9 cellular contexts compared by ENCODE assay signal in genomic region chrX:149504226-149504914, GRCh38. TPM values are rescaled to one million over a fixed set of nuclear protein-coding genes. Genes with fewer than 3 reads are reported as not detected.
DNase-seq lines count a peak whose midpoint lies in the region; ATAC-seq and TF ChIP-seq lines count a peak whose summit lies in the region.
"Had no signal": no experiment of that assay in that cellular context is flagged by ENCODE, and none has a peak within 500 bp of the region (broad histone marks: within the 10 kb centered on the region; RNA-seq: fewer than 3 reads in every experiment).

No MANE protein-coding gene starts in this region.

- peak; percentile 66 for DNase-seq in CD1c-positive myeloid dendritic cell (ENCODE audit: extremely low spot score)
- no peak for DNase-seq in SK-N-MC (ENCODE audit: low read depth, low spot score)
- DNase-seq in adrenal gland, result peak in 1 of 7 donors; percentile 72
- DNase-seq in stimulated activated CD4-positive, alpha-beta T cell treated with anti-CD3 and anti-CD28 coated beads, Interleukin-2, amount 100 ng/mL, for 24 hours, result peak; percentile 58 to 61
- DNase-seq in hepatic stellate cell (ENCODE audit: low spot score), result no peak

- H3K4me3 ChIP-seq in SK-N-MC, result peak overlapping the region; percentile 77
- H3K4me3 ChIP-seq in adrenal gland, result peak overlapping the region in 3 of 4 donors; percentile 11 to 62 (median 25)
- peak overlapping the region; percentile 55 for H3K4me3 ChIP-seq in iPS-18a (ENCODE audit: low read length)

- TF ChIP-seq POLR2A in adrenal gland (IDR thresholded peaks at IDR 0.05), result no peak

- 32 to 49% (median 36%) methylated on average over 7 to 10 of the region's 10 CpGs for WGBS in adrenal gland, 4 donors

- intact Hi-C loops in adrenal gland (cut with DNase I), result no loop called here

- H3K36me3 ChIP-seq in SK-N-MC (ENCODE audit: insufficient read depth, low read length) (no peaks in the 10 kb centered on the region), adrenal gland (replicated peaks in 1 of 2) (peaks cover 0 to 18% of the 10 kb centered on the region in 2 donors), iPS-18a (ENCODE audit: control insufficient read depth, low read depth, low read length) (peaks cover 8% of the 10 kb centered on the region)

- no peaks in the 10 kb centered on the region for H3K9me3 ChIP-seq in SK-N-MC (ENCODE audit: low read depth, low read length)
- no peaks in the 10 kb centered on the region for H3K9me3 ChIP-seq in adrenal gland (replicated peaks in 1 of 3)
- H3K9me3 ChIP-seq in iPS-18a (ENCODE audit: control insufficient read depth, low read depth, low read length), result peaks cover 8% of the 10 kb centered on the region

- H3K9ac ChIP-seq in SK-N-MC (ENCODE audit: insufficient read length) (peak overlapping the region; percentile 45), iPS-18a (ENCODE audit: low read length) (peak overlapping the region; percentile 32)

- peak; percentile 27 for ATAC-seq in GM19324 (IDR thresholded peaks at IDR 0.05; ENCODE audit: low FRiP score, unreplicated experiment)
- ATAC-seq in HG03457 (IDR thresholded peaks at IDR 0.05; ENCODE audit: unreplicated experiment), result peak; percentile 31

- no peaks in the 10 kb centered on the region for H3K4me1 ChIP-seq in adrenal gland (replicated peaks in 1 of 2)
- no peaks in the 10 kb centered on the region for H3K4me1 ChIP-seq in iPS-18a (ENCODE audit: control insufficient read depth, low read depth, low read length)

- H3K27ac ChIP-seq in SK-N-MC (no peak overlapping the region), adrenal gland (peak overlapping the region in 4 of 5 donors; percentile 47 to 92 (median 83)), iPS-18a (ENCODE audit: low read length) (no peak overlapping the region)

- H3K27me3 ChIP-seq in adrenal gland (no peaks in the 10 kb centered on the region), iPS-18a (ENCODE audit: control insufficient read depth, insufficient read depth, low read length) (no peaks in the 10 kb centered on the region)

- peak in 3 of 6 experiments; percentile 9 to 35 (median 32) for TF ChIP-seq CTCF in adrenal gland (IDR thresholded peaks at IDR 0.05)

RNA-seq across cellular contexts. Expression of gene IDS, which starts 0.7 kb away (rescaled TPM):
- 10 to 100 TPM; 47.7 to 79.3 (median 55.9) TPM for total RNA-seq in adrenal gland
- 10 to 100 TPM; 19.5 to 87.6 (median 34.8) TPM for polyA plus RNA-seq in adrenal gland

RNA-seq across cellular contexts. Expression of gene EOLA1, which starts 36.4 kb away (rescaled TPM):
- total RNA-seq in adrenal gland, result 10 to 100 TPM in 7 of 8 donors, 1 to 10 TPM in 1; 5.9 to 34.7 (median 17.6) TPM
- polyA plus RNA-seq in adrenal gland, result 10 to 100 TPM; 17.8 to 29.4 (median 24.2) TPM

RNA-seq across cellular contexts. Expression of gene HSFX3, which starts 45.4 kb away (rescaled TPM):
- not detected for total RNA-seq in adrenal gland
- not detected for polyA plus RNA-seq in adrenal gland
- total RNA-seq: T-helper 2 cell treated with Interferon-gamma antibody and Interleukin-4, amounts not matched to agents 100 ng/mL and 5 ng/mL, for 36 hours had no signal

Comparison
In these comparisons a context has a peak if more than half of its experiments do, and no peak if none do; other contexts are left out.
1. DNase-seq: peak in CD1c-positive myeloid dendritic cell (single experiment) and stimulated activated CD4-positive, alpha-beta T cell treated with anti-CD3 and anti-CD28 coated beads, Interleukin-2, amount 100 ng/mL, for 24 hours (2 of 2); none in SK-N-MC (single experiment) and hepatic stellate cell (single experiment).
2. H3K27ac ChIP-seq: peak in adrenal gland (4 of 5); none in SK-N-MC (single experiment) and iPS-18a (single experiment).
3. H3K4me3 ChIP-seq: peak in every context shown above with its lines; median percentile 77 in SK-N-MC; 55 in iPS-18a; 25 in adrenal gland.